ENCODE assay signal across 8 cellular contexts in the genomic region with DNA sequence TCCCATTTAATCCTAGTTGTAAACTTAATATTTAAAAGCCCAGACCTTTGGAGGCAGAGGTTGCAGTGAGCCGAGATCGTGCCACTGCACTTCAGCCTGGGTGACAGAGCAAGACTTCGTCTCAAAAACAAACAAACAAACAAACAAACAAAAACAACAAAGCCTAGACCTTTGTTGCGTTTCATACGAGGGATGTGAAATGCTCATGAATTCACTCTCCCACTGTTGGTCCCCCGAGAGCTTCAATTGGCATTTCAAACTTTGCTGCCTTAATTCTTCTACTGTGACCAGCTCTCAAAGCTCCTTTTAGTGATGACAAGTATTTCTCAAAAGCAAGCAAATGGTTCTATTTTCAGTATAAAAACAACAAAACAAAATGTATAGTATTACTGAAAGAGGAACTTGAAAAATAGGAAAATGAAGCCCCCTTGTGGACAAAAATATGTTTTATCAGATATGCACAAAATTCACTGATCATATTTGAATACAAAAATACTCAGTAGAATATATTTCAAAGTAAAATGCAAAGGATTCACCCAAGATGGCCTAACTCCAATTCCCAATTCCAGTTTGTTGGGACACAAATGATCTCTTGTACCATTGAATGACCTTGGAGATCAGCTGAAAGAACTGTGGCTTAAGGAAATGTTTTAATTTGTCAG.
DNase-seq lines count a peak whose midpoint lies in the region; ATAC-seq, FAIRE-seq and TF ChIP-seq lines count a peak whose summit lies in the region.

No MANE protein-coding gene starts in this region.

- no peaks in the 10 kb centered on the region for H4K20me1 ChIP-seq in OCI-LY7 (ENCODE audit: insufficient read depth, low read length)

- TF ChIP-seq CTCF in A549 (IDR thresholded peaks at IDR 0.05) = peak; percentile 72
- 0 out of 2 replicates have a peak, but pooled peaks have one; percentile 5 for TF ChIP-seq CTCF in GM12875 (IDR thresholded peaks at IDR 0.05; ENCODE audit: borderline replicate concordance, insufficient read depth, low read depth, low read length)
- peak; percentile 89 for TF ChIP-seq CTCF in OCI-LY7 (conservative IDR thresholded peaks at IDR 0.05; ENCODE audit: low read length)

- WGBS in A549 (ENCODE audit: missing lambda C conversion rate) = 6% methylated on average over 6 of the region's 6 CpGs

- TF ChIP-seq EP300 in A549 (IDR thresholded peaks at IDR 0.05) = no peak

- no peak for TF ChIP-seq POLR2A in A549 (IDR thresholded peaks at IDR 0.05; ENCODE audit: low read length)

- peak; percentile 84 for FAIRE-seq in A549 (lab: Jason Lieb, UNC)

- H3K79me2 ChIP-seq in OCI-LY7 (ENCODE audit: insufficient read depth, low read depth, low read length) = no peaks in the 10 kb centered on the region

- DNase-seq in A549 (ENCODE audit: low read depth in 1 of 2, low spot score in 1 of 2) = peak in 1 of 2 experiments; percentile 35
- DNase-seq in OCI-LY7 (ENCODE audit: low spot score) = peak; percentile 70
- DNase-seq in dermis blood vessel endothelial cell = peak; percentile 76

- no peaks in the 10 kb centered on the region for H3K27me3 ChIP-seq in mononuclear cell (ENCODE audit: insufficient read depth, low read length)

- ATAC-seq in A549 (peak in 1 of 2 experiments; percentile 54; a peak in 1 of 6 replicates), GM18498 (IDR thresholded peaks at IDR 0.05; ENCODE audit: unreplicated experiment) (no peak), HG03432 (IDR thresholded peaks at IDR 0.05; ENCODE audit: unreplicated experiment) (no peak), HG02642 (IDR thresholded peaks at IDR 0.05; ENCODE audit: poor library complexity, unreplicated experiment) (no peak)

- POLR2A ChIA-PET in A549 (lab: Yijun Ruan, JAX) = interaction anchor here (2.0 kb wide), 1 partner anchor 328 kb away, joined by 11 read pairs; a partner anchor contains a TSS
- POLR2A ChIA-PET in OCI-LY7 (lab: Charles Lee) = interaction anchor here (0.6 to 1.2 kb wide), 4 partner anchors 16 to 335 kb away, joined by 3 to 5 read pairs (median 4); a partner anchor contains a TSS

- H3K27ac ChIP-seq in A549 (no peak overlapping the region), OCI-LY7 (ENCODE audit: low read depth, low read length, poor library complexity, severe bottlenecking) (no peak overlapping the region)

- H3K4me3 ChIP-seq in A549 (no peak overlapping the region), GM12875 (ENCODE audit: low read depth, low read length) (no peak overlapping the region), OCI-LY7 (ENCODE audit: low read depth, low read length, poor library complexity, severe bottlenecking) (peak overlapping the region; percentile 13), mononuclear cell (ENCODE audit: low read length) (peak overlapping the region; percentile 10)

- H3K9me2 ChIP-seq in OCI-LY7 (ENCODE audit: insufficient read depth, low read length) = no peaks in the 10 kb centered on the region

- peak overlapping the region; percentile 48; the same call in 1 of the 2 replicates for H2AFZ ChIP-seq in OCI-LY7 (ENCODE audit: low read length)

- H3K36me3 ChIP-seq in OCI-LY7 (ENCODE audit: insufficient read depth, low read length) = no peaks in the 10 kb centered on the region

- H3K4me2 ChIP-seq in A549 (peak overlapping the region; percentile 78), OCI-LY7 (ENCODE audit: low read length) (peak overlapping the region; percentile 35)

- peak; percentile 64 to 79 for TF ChIP-seq RAD21 in A549 (conservative IDR thresholded peaks at IDR 0.05 in 1 of 2, IDR thresholded peaks at IDR 0.05 in 1 of 2)

- no peaks in the 10 kb centered on the region for H3K9me3 ChIP-seq in A549
- H3K9me3 ChIP-seq in OCI-LY7 (ENCODE audit: low read length) = no peaks in the 10 kb centered on the region
- no peaks in the 10 kb centered on the region for H3K9me3 ChIP-seq in mononuclear cell (ENCODE audit: low read depth, low read length)

- CTCF ChIA-PET in A549 (lab: Yijun Ruan, JAX) = interaction anchor here (0.6 to 3.5 kb wide), 38 partner anchors 8 to 601 kb away, joined by 3 to 89 read pairs (median 4); a partner anchor contains a TSS
- CTCF ChIA-PET in OCI-LY7 (lab: Charles Lee; ENCODE audit: unreplicated experiment) = interaction anchor here (0.9 to 1.8 kb wide), 3 partner anchors 11 to 328 kb away, joined by 3 to 9 read pairs (median 3); a partner anchor contains a TSS

- intact Hi-C loops in OCI-LY7 (cut with micrococcal nuclease; ENCODE audit: unreplicated experiment) = loop anchor here (1.0 to 2.0 kb wide), 2 partner anchors 198 to 328 kb away; a partner anchor contains a TSS

- no TSS peak for BruUV-seq in OCI-LY7 (replicated peaks; lab: Mats Ljungman, UMichigan)

- H3K4me1 ChIP-seq in A549 (no peaks in the 10 kb centered on the region), OCI-LY7 (ENCODE audit: insufficient read depth, low read length, poor library complexity, severe bottlenecking) (no peaks in the 10 kb centered on the region), mononuclear cell (ENCODE audit: insufficient read depth, low read length) (peaks cover 8% of the 10 kb centered on the region)

TF ChIP-seq in A549, 52 proteins besides CTCF, POLR2A, EP300 and RAD21:
- TF ChIP-seq SMC3 (IDR thresholded peaks at IDR 0.05) (peak; percentile 82), KDM1A (IDR thresholded peaks at IDR 0.05; ENCODE audit: low read depth) (no peak)

Comparison
In these comparisons a context has a peak if more than half of its experiments do, and no peak if none do; other contexts are left out.
1. H3K4me3 ChIP-seq: peak in OCI-LY7 (single experiment) and mononuclear cell (single experiment); none in A549 (single experiment) and GM12875 (single experiment).
2. CTCF ChIP-seq: peak in every context shown above with its lines; median percentile 89 in OCI-LY7; 72 in A549; 5 in GM12875.